17 cellular contexts compared by ENCODE assay signal in genomic region chr14:49960453-49960852, GRCh38.
A peak's percentile ranks its signal among the peaks of the same experiment; 100 is the strongest.
DNase-seq lines count a peak whose midpoint lies in the region; ATAC-seq, FAIRE-seq and TF ChIP-seq lines count a peak whose summit lies in the region.
"Had no signal": no experiment of that assay in that cellular context is flagged by ENCODE, and none has a peak within 500 bp of the region (broad histone marks: within the 10 kb centered on the region; RNA-seq: fewer than 3 reads in every experiment).

No MANE protein-coding gene starts in this region.

- H3K27ac ChIP-seq in HepG2 (ENCODE audit: extremely low read length, insufficient read depth, low read length): no peak overlapping the region
- H3K27ac ChIP-seq in right lobe of liver: no peak overlapping the region
- H3K27ac ChIP-seq in upper lobe of right lung: peak overlapping the region; percentile 11
- H3K27ac ChIP-seq: neural progenitor cell had no signal

- POLR2A ChIA-PET in HepG2 (lab: Yijun Ruan, JAX): interaction anchor here (0.8 kb wide), 1 partner anchor 43 kb away, joined by 4 read pairs; no protein-coding TSS in a partner anchor

- TF ChIP-seq EP300 in HepG2 (IDR thresholded peaks at IDR 0.05; ENCODE audit: low read depth in 2 of 2, low read length in 2 of 2): no peak
- TF ChIP-seq EP300 in HepG2 (CRISPR knock-in tag; IDR thresholded peaks at IDR 0.05; ENCODE audit: borderline replicate concordance): no peak

- peaks cover 72% of the 10 kb centered on the region for H3K4me1 ChIP-seq in HepG2 (ENCODE audit: insufficient read depth, low read length)
- peaks cover 0 to 18% (median 2%) of the 10 kb centered on the region in 4 donors for H3K4me1 ChIP-seq in right lobe of liver
- peaks cover 3% of the 10 kb centered on the region for H3K4me1 ChIP-seq in upper lobe of right lung
- H3K4me1 ChIP-seq: neural progenitor cell had no signal

- TF ChIP-seq CTCF in HepG2 (CRISPR knock-in tag; IDR thresholded peaks at IDR 0.05) (no peak), right lobe of liver (IDR thresholded peaks at IDR 0.05) (no peak), epithelial cell of esophagus (IDR thresholded peaks at IDR 0.05; ENCODE audit: insufficient read depth, low read depth, low read length, missing control alignments) (no peak), upper lobe of right lung (IDR thresholded peaks at IDR 0.05) (no peak)

- in situ Hi-C loops in HepG2 (cut with HindIII; ENCODE audit: extremely low pct_ligation_motif_present, low pct_unique_long_range_greater_than_20kb): no loop called here

- CTCF ChIA-PET in HepG2 (lab: Yijun Ruan, JAX; ENCODE audit: low intra/inter-chr PET ratio, low total read pairs): no interaction called here

- 47% methylated on average over 7 of the region's 7 CpGs for WGBS in HepG2 (ENCODE audit: low lambda C conversion rate)
- WGBS in right lobe of liver (ENCODE audit: insufficient coverage, low coverage, low lambda C conversion rate, missing lambda C conversion rate): 71% methylated on average over 7 of the region's 7 CpGs

- H3K9me3 ChIP-seq in HepG2 (ENCODE audit: low read length) (no peaks in the 10 kb centered on the region), right lobe of liver (no peaks in the 10 kb centered on the region), upper lobe of right lung (no peaks in the 10 kb centered on the region)

- no peak overlapping the region for H2AFZ ChIP-seq in HepG2 (ENCODE audit: low read length)
- H2AFZ ChIP-seq: neural progenitor cell had no signal

- ATAC-seq in HepG2 (no peak; the same call in 2 of the 3 replicates), right lobe of liver (no peak), upper lobe of right lung (peak; percentile 70), GM18861 (IDR thresholded peaks at IDR 0.05; ENCODE audit: unreplicated experiment) (no peak), GM18907 (IDR thresholded peaks at IDR 0.05; ENCODE audit: unreplicated experiment) (no peak), GM18870 (IDR thresholded peaks at IDR 0.05; ENCODE audit: unreplicated experiment) (no peak)
- ATAC-seq: stimulated activated naive CD8-positive, alpha-beta T cell treated with anti-CD3 and anti-CD28 coated beads, Interleukin-15, Interleukin-2, amounts not matched to agents 100 U/mL and 50 U/mL, for 24 hours had no signal

- TF ChIP-seq POLR2A in HepG2 (IDR thresholded peaks at IDR 0.05; ENCODE audit: insufficient read depth in 1 of 2, low read depth in 2 of 2, low read length in 2 of 2) (no peak), right lobe of liver (IDR thresholded peaks at IDR 0.05) (no peak)

- H3K9ac ChIP-seq in HepG2 (ENCODE audit: insufficient read depth, low read depth, low read length): no peak overlapping the region
- H3K9ac ChIP-seq: neural progenitor cell had no signal

- FAIRE-seq in HepG2 (lab: Jason Lieb, UNC): no peak
- FAIRE-seq: TTC549 had no signal

- H3K27me3 ChIP-seq in HepG2 (ENCODE audit: control insufficient read depth in 1 of 2, insufficient read depth in 2 of 2, low read length in 2 of 2): no peaks in the 10 kb centered on the region
- H3K27me3 ChIP-seq in right lobe of liver: no peaks in the 10 kb centered on the region
- no peaks in the 10 kb centered on the region for H3K27me3 ChIP-seq in upper lobe of right lung
- H3K27me3 ChIP-seq: cardiac muscle cell, neural progenitor cell had no signal

- DNase-seq in HepG2 (ENCODE audit: low spot score) (no peak), right lobe of liver (no peak), NCI-H2029 treated with DMSO at 0.1 percent for 48 hours (lab: John Stamatoyannopoulos, UW) (peak; percentile 97), epithelial cell of esophagus (ENCODE audit: low read depth) (peak; percentile 79), upper lobe of right lung (no peak)
- DNase-seq: activated T-cell treated with anti-CD3 and anti-CD28 coated beads for 4 hours; C1 segment of cervical spinal cord; islet precursor cell; Kasumi-1; NCI-H524 treated with DMSO at 0.1 percent for 48 hours; stimulated activated naive CD8-positive, alpha-beta T cell treated with anti-CD3 and anti-CD28 coated beads, Interleukin-15, Interleukin-2, amounts not matched to agents 100 U/mL and 50 U/mL, for 24 hours had no signal

- no peaks in the 10 kb centered on the region for H3K79me2 ChIP-seq in HepG2 (ENCODE audit: insufficient read depth, low read length)

- no peak for TF ChIP-seq RAD21 in HepG2 (CRISPR knock-in tag; IDR thresholded peaks at IDR 0.05)

- intact Hi-C loops in HepG2 (cut with micrococcal nuclease; ENCODE audit: unreplicated experiment): no loop called here
- intact Hi-C loops in right lobe of liver (cut with DNase I): no loop called here
- intact Hi-C loops in upper lobe of right lung (cut with DNase I): no loop called here

- H3K4me3 ChIP-seq in HepG2 (replicated peaks in 1 of 3; ENCODE audit: insufficient read depth in 1 of 3, low read depth in 2 of 3, low read length in 3 of 3) (0 out of 6 replicates have a peak overlapping the region, but pooled peaks of 1 of the 3 experiments have one; percentile 30), right lobe of liver (no peak overlapping the region), epithelial cell of esophagus (ENCODE audit: low read length) (no peak overlapping the region), upper lobe of right lung (no peak overlapping the region)
- H3K4me3 ChIP-seq: cardiac muscle cell, neural progenitor cell had no signal

- no TSS peak for BruUV-seq in HepG2 (replicated peaks; lab: Mats Ljungman, UMichigan)

- peak overlapping the region; percentile 55 for H3K4me2 ChIP-seq in HepG2 (ENCODE audit: low read depth, low read length)
- H3K4me2 ChIP-seq: neural progenitor cell had no signal

- H3K36me3 ChIP-seq in HepG2 (replicated peaks in 1 of 2; ENCODE audit: control insufficient read depth in 1 of 2, insufficient read depth in 2 of 2, low read length in 2 of 2) (no peaks in the 10 kb centered on the region), right lobe of liver (no peaks in the 10 kb centered on the region), upper lobe of right lung (no peaks in the 10 kb centered on the region)
- H3K36me3 ChIP-seq: cardiac muscle cell, neural progenitor cell had no signal

- no peaks in the 10 kb centered on the region for H4K20me1 ChIP-seq in HepG2 (ENCODE audit: insufficient read depth, low read length)

TF ChIP-seq in HepG2, 621 proteins besides CTCF, POLR2A, EP300 and RAD21:
- TF ChIP-seq THAP8 (CRISPR knock-in tag; IDR thresholded peaks at IDR 0.05; ENCODE audit: borderline replicate concordance) (no peak), ARID4A (CRISPR knock-in tag; IDR thresholded peaks at IDR 0.05; ENCODE audit: borderline replicate concordance) (no peak), ZNF547 (CRISPR knock-in tag; IDR thresholded peaks at IDR 0.05) (no peak), REXO4 (CRISPR knock-in tag; IDR thresholded peaks at IDR 0.05; ENCODE audit: borderline replicate concordance) (no peak), RBFOX2 (IDR thresholded peaks at IDR 0.05; ENCODE audit: low read depth, low read length) (no peak), TOPORS (CRISPR knock-in tag; IDR thresholded peaks at IDR 0.05) (no peak), HCFC1 (IDR thresholded peaks at IDR 0.05; ENCODE audit: low read depth, low read length) (no peak), ZNF816 (CRISPR knock-in tag; IDR thresholded peaks at IDR 0.05; ENCODE audit: borderline replicate concordance) (no peak)

Comparison
In these comparisons a context has a peak if more than half of its experiments do, and no peak if none do; other contexts are left out.
1. DNase-seq: peak in NCI-H2029 treated with DMSO at 0.1 percent for 48 hours (single experiment) and epithelial cell of esophagus (single experiment); none in HepG2 (single experiment), right lobe of liver (0 of 3) and upper lobe of right lung (single experiment).